32 cellular contexts compared by ENCODE assay signal in genomic region chr4:78585633-78586032, GRCh38. TPM values are rescaled to one million over a fixed set of nuclear protein-coding genes. Genes with fewer than 3 reads are reported as not detected.
A peak's percentile ranks its signal among the peaks of the same experiment; 100 is the strongest.
DNase-seq lines count a peak whose midpoint lies in the region; ATAC-seq, FAIRE-seq and TF ChIP-seq lines count a peak whose summit lies in the region.
"Had no signal": no experiment of that assay in that cellular context is flagged by ENCODE, and none has a peak within 500 bp of the region (broad histone marks: within the 10 kb centered on the region; RNA-seq: fewer than 3 reads in every experiment).

No MANE protein-coding gene starts in this region.

- 0 out of 4 replicates have a peak overlapping the region, but pooled peaks of 1 of the 2 experiments have one; percentile 2 for H4K8ac ChIP-seq in IMR-90 (ENCODE audit: low read depth in 2 of 2, low read length in 2 of 2)

- BruUV-seq in A673 (replicated peaks; lab: Mats Ljungman, UMichigan) (no TSS peak), IMR-90 (replicated peaks; lab: Mats Ljungman, UMichigan) (no TSS peak)

- no peak overlapping the region for H2AK9ac ChIP-seq in IMR-90 (replicated peaks; ENCODE audit: low read depth, low read length, poor library complexity)

- DNase-seq in A673 (ENCODE audit: low spot score) (peak; percentile 45), IMR-90 (peak; percentile 86), astrocyte (ENCODE audit: low read depth) (peak; percentile 40), foreskin fibroblast (peak; percentile 35 to 50), suprapubic skin (ENCODE audit: low spot score in 2 of 2) (no peak), WERI-Rb-1 (no peak), OCI-M2 (lab: John Stamatoyannopoulos, UW; ENCODE audit: unreplicated experiment) (no peak)
- DNase-seq in activated T-helper 2 cell treated with anti-CD3 and anti-CD28 coated beads, Interferon-gamma antibody, Interleukin-2, Interleukin-4, amounts not matched to agents 10 μg/mL and 5 μg/mL and 100 μg/mL, durations not matched to agents 14 hours and 24 hours and 36 hours (ENCODE audit: low spot score), result no peak
- DNase-seq: 8988T; activated CD4-positive, alpha-beta T cell treated with anti-CD3 and anti-CD28 coated beads for 4 hours; AML-193; CD4-positive, alpha-beta memory T cell; central memory CD4-positive, alpha-beta T cell; hippocampal formation; KBM-7; left cardiac atrium; NCI-H1417 treated with DMSO at 0.1 percent for 48 hours; NCI-H2081 treated with DMSO at 0.1 percent for 48 hours; NCI-H69; stimulated activated naive B cell treated with anti-CD40 and anti-IgM and Interleukin-4, amounts not matched to agents 10 μg/mL and 1 μg/mL and 100 μg/mL, for 72 hours; T-helper 9 cell; upper lobe of right lung had no signal

- H2AFZ ChIP-seq in IMR-90 (replicated peaks; ENCODE audit: low read length, poor library complexity), result no peak overlapping the region
- H2AFZ ChIP-seq in astrocyte (ENCODE audit: low read depth, low read length), result no peak overlapping the region

- intact Hi-C loops in A673 (cut with micrococcal nuclease; ENCODE audit: unreplicated experiment), result no loop called here
- intact Hi-C loops in IMR-90 (cut with micrococcal nuclease), result no loop called here
- intact Hi-C loops in activated T-helper 2 cell treated with anti-CD3 and anti-CD28 coated beads, Interferon-gamma antibody, Interleukin-2, Interleukin-4, amounts not matched to agents 10 μg/mL and 5 μg/mL and 100 μg/mL, durations not matched to agents 14 hours and 24 hours and 36 hours (cut with micrococcal nuclease), result no loop called here

- TF ChIP-seq EP300 in suprapubic skin (IDR thresholded peaks at IDR 0.05), result no peak

- no CpG with 5 or more reads among the region's 1 CpG for WGBS in IMR-90 (ENCODE audit: extremely low coverage in 2 of 2, insufficient read length in 1 of 2), 2 experiments
- 0% methylated on average over 1 of the region's 1 CpG for WGBS in suprapubic skin

- H2BK20ac ChIP-seq in IMR-90 (ENCODE audit: low read depth, low read length), result no peak overlapping the region

- H3K27me3 Mint-ChIP-seq in astrocyte (ENCODE audit: low read depth, unreplicated experiment), result no peaks in the 10 kb centered on the region
- H3K27me3 Mint-ChIP-seq in activated T-helper 2 cell treated with anti-CD3 and anti-CD28 coated beads, Interferon-gamma antibody, Interleukin-2, Interleukin-4, amounts not matched to agents 10 μg/mL and 5 μg/mL and 100 μg/mL, durations not matched to agents 14 hours and 24 hours and 36 hours (ENCODE audit: low read depth), result peaks cover 14% of the 10 kb centered on the region
- H3K27me3 Mint-ChIP-seq: dendritic cell treated with granulocyte-macrophage colony-stimulating factor and Interleukin-4, amounts not matched to agents 40 ng/mL and 50 ng/mL, for 4 days; natural killer cell treated with Interleukin-12 subunit alpha and Interleukin-12 subunit beta and Interleukin-15 and Interleukin-18, amount 100 ng/mL, for 72 hours; stimulated activated naive B cell treated with anti-CD40 and anti-IgM and Interleukin-4, amounts not matched to agents 10 μg/mL and 1 μg/mL and 100 μg/mL, for 72 hours had no signal

- no peak for TF ChIP-seq RAD21 in IMR-90 (IDR thresholded peaks at IDR 0.05; ENCODE audit: low read length)

- no peak overlapping the region for H3K4ac ChIP-seq in IMR-90 (ENCODE audit: low read depth, low read length)

- H3K14ac ChIP-seq in IMR-90 (replicated peaks; ENCODE audit: low read depth, low read length), result no peak overlapping the region

- no peaks in the 10 kb centered on the region for H3K9me3 Mint-ChIP-seq in astrocyte (ENCODE audit: unreplicated experiment)
- no peaks in the 10 kb centered on the region for H3K9me3 Mint-ChIP-seq in activated T-helper 2 cell treated with anti-CD3 and anti-CD28 coated beads, Interferon-gamma antibody, Interleukin-2, Interleukin-4, amounts not matched to agents 10 μg/mL and 5 μg/mL and 100 μg/mL, durations not matched to agents 14 hours and 24 hours and 36 hours
- H3K9me3 Mint-ChIP-seq: dendritic cell treated with granulocyte-macrophage colony-stimulating factor and Interleukin-4, amounts not matched to agents 40 ng/mL and 50 ng/mL, for 4 days; natural killer cell treated with Interleukin-12 subunit alpha and Interleukin-12 subunit beta and Interleukin-15 and Interleukin-18, amount 100 ng/mL, for 72 hours; stimulated activated naive B cell treated with anti-CD40 and anti-IgM and Interleukin-4, amounts not matched to agents 10 μg/mL and 1 μg/mL and 100 μg/mL, for 72 hours had no signal

- H3K4me2 ChIP-seq in IMR-90 (ENCODE audit: low read depth, low read length), result no peak overlapping the region
- no peak overlapping the region for H3K4me2 ChIP-seq in astrocyte (ENCODE audit: low read length)

- no peak for TF ChIP-seq POLR2A in IMR-90 (IDR thresholded peaks at IDR 0.05; ENCODE audit: low read depth, low read length)
- TF ChIP-seq POLR2A in suprapubic skin (IDR thresholded peaks at IDR 0.05), result no peak

- H3K9me3 ChIP-seq in A673 (ENCODE audit: low read depth, low read length, poor library complexity, severe bottlenecking), result no peaks in the 10 kb centered on the region
- H3K9me3 ChIP-seq in IMR-90 (ENCODE audit: control insufficient read depth, insufficient read depth, low read length), result no peaks in the 10 kb centered on the region
- no peaks in the 10 kb centered on the region for H3K9me3 ChIP-seq in astrocyte (ENCODE audit: insufficient read depth, low read depth, low read length)
- H3K9me3 ChIP-seq in suprapubic skin, result no peaks in the 10 kb centered on the region
- H3K9me3 ChIP-seq in WERI-Rb-1 (ENCODE audit: severe bottlenecking), result peaks cover 4% of the 10 kb centered on the region
- H3K9me3 ChIP-seq: gastroesophageal sphincter, mucosa of descending colon, SJSA1, upper lobe of right lung had no signal

- H2BK15ac ChIP-seq in IMR-90 (ENCODE audit: low read depth, low read length), result no peak overlapping the region

- H3K36me3 ChIP-seq in A673 (ENCODE audit: insufficient read depth, low read length, poor library complexity, severe bottlenecking), result no peaks in the 10 kb centered on the region
- no peaks in the 10 kb centered on the region for H3K36me3 ChIP-seq in IMR-90 (ENCODE audit: control insufficient read depth, insufficient read depth, low read length)
- no peaks in the 10 kb centered on the region for H3K36me3 ChIP-seq in astrocyte (ENCODE audit: insufficient read depth, low read length)
- H3K36me3 ChIP-seq in suprapubic skin, result no peaks in the 10 kb centered on the region
- no peaks in the 10 kb centered on the region for H3K36me3 ChIP-seq in WERI-Rb-1

- no peaks in the 10 kb centered on the region for H3K79me1 ChIP-seq in IMR-90 (ENCODE audit: low read depth in 1 of 2, low read length in 2 of 2)

- no peaks in the 10 kb centered on the region for H3K79me2 ChIP-seq in astrocyte (ENCODE audit: insufficient read depth, low read length)

- POLR2A ChIA-PET in A673 (lab: Charles Lee; ENCODE audit: low non-redundant PET), result no interaction called here
- POLR2A ChIA-PET in IMR-90 (lab: Charles Lee; ENCODE audit: unreplicated experiment), result no interaction called here

- ATAC-seq in IMR-90 (ENCODE audit: low read depth), result peak; percentile 90
- ATAC-seq: activated naive CD4-positive, alpha-beta T cell treated with anti-CD3 and anti-CD28 coated beads, Interleukin-2, amount 50 U/mL, for 72 hours; gastroesophageal sphincter; left cardiac atrium; natural killer cell treated with Interleukin-12 subunit alpha and Interleukin-12 subunit beta and Interleukin-15 and Interleukin-18, amount 100 ng/mL, for 72 hours; stimulated activated naive B cell treated with anti-CD40 and anti-IgM and Interleukin-4, amounts not matched to agents 10 μg/mL and 1 μg/mL and 100 μg/mL, for 72 hours; upper lobe of right lung had no signal

- no peak overlapping the region for H2AK5ac ChIP-seq in IMR-90 (ENCODE audit: low read depth, low read length)

- dilution Hi-C loops in IMR-90 (cut with HindIII; ENCODE audit: low sequenced_read_pairs, unreplicated experiment), result no loop called here

- FAIRE-seq in astrocyte (lab: Jason Lieb, UNC), result no peak
- FAIRE-seq: H54 had no signal

- TF ChIP-seq CTCF in A673 (conservative IDR thresholded peaks at IDR 0.05; ENCODE audit: low read depth, low read length) (no peak), IMR-90 (conservative IDR thresholded peaks at IDR 0.05; ENCODE audit: low read depth, low read length) (no peak), astrocyte (IDR thresholded peaks at IDR 0.05; ENCODE audit: insufficient read depth, low read depth, low read length) (no peak), foreskin fibroblast (IDR thresholded peaks at IDR 0.05; ENCODE audit: low read depth, low read length) (no peak), suprapubic skin (IDR thresholded peaks at IDR 0.05) (no peak), WERI-Rb-1 (IDR thresholded peaks at IDR 0.05; ENCODE audit: low read depth, low read length) (no peak)

- no peak overlapping the region for H3K4me3 Mint-ChIP-seq in astrocyte (ENCODE audit: unreplicated experiment)
- H3K4me3 Mint-ChIP-seq in activated T-helper 2 cell treated with anti-CD3 and anti-CD28 coated beads, Interferon-gamma antibody, Interleukin-2, Interleukin-4, amounts not matched to agents 10 μg/mL and 5 μg/mL and 100 μg/mL, durations not matched to agents 14 hours and 24 hours and 36 hours (ENCODE audit: low read depth), result no peak overlapping the region
- H3K4me3 Mint-ChIP-seq: CD4-positive, alpha-beta memory T cell; dendritic cell treated with granulocyte-macrophage colony-stimulating factor and Interleukin-4, amounts not matched to agents 40 ng/mL and 50 ng/mL, for 4 days; natural killer cell treated with Interleukin-12 subunit alpha and Interleukin-12 subunit beta and Interleukin-15 and Interleukin-18, amount 100 ng/mL, for 72 hours; stimulated activated naive B cell treated with anti-CD40 and anti-IgM and Interleukin-4, amounts not matched to agents 10 μg/mL and 1 μg/mL and 100 μg/mL, for 72 hours had no signal

- H4K20me1 ChIP-seq in IMR-90 (ENCODE audit: insufficient read depth, low read length) (no peaks in the 10 kb centered on the region), astrocyte (ENCODE audit: insufficient read depth, low read length) (no peaks in the 10 kb centered on the region)

- H4K5ac ChIP-seq in IMR-90 (ENCODE audit: low read depth, low read length), result no peak overlapping the region

- in situ Hi-C loops in IMR-90 (cut with MboI; ENCODE audit: low sequenced_read_pairs), result no loop called here

- H3K4me1 Mint-ChIP-seq in astrocyte (ENCODE audit: low read depth, unreplicated experiment), result peaks cover 11% of the 10 kb centered on the region
- H3K4me1 Mint-ChIP-seq in activated T-helper 2 cell treated with anti-CD3 and anti-CD28 coated beads, Interferon-gamma antibody, Interleukin-2, Interleukin-4, amounts not matched to agents 10 μg/mL and 5 μg/mL and 100 μg/mL, durations not matched to agents 14 hours and 24 hours and 36 hours (ENCODE audit: low read depth), result peaks cover 2% of the 10 kb centered on the region
- H3K4me1 Mint-ChIP-seq: CD4-positive, alpha-beta memory T cell had no signal

- no peak overlapping the region for H3K27ac ChIP-seq in A673 (ENCODE audit: low read depth, low read length, poor library complexity, severe bottlenecking)
- H3K27ac ChIP-seq in IMR-90 (ENCODE audit: insufficient read depth, low read length), result no peak overlapping the region
- H3K27ac ChIP-seq in astrocyte (ENCODE audit: low read depth, low read length), result peak overlapping the region; percentile 8
- no peak overlapping the region for H3K27ac ChIP-seq in suprapubic skin
- no peak overlapping the region for H3K27ac ChIP-seq in WERI-Rb-1
- H3K27ac ChIP-seq: gastroesophageal sphincter, RWPE1, SJSA1, skin epidermis, upper lobe of right lung, VCaP had no signal

- H3K9me1 ChIP-seq in IMR-90 (ENCODE audit: insufficient read depth, low read length), result no peaks in the 10 kb centered on the region; the same call in 1 of the 2 replicates

- no peak overlapping the region for H3K56ac ChIP-seq in IMR-90 (ENCODE audit: extremely low read depth, insufficient read depth, low read length)

- H3K27me3 ChIP-seq in A673 (replicated peaks; ENCODE audit: insufficient read depth, low read depth, low read length, poor library complexity) (no peaks in the 10 kb centered on the region), IMR-90 (ENCODE audit: control insufficient read depth, insufficient read depth, low read length) (no peaks in the 10 kb centered on the region), astrocyte (ENCODE audit: insufficient read depth, low read length) (no peaks in the 10 kb centered on the region), suprapubic skin (no peaks in the 10 kb centered on the region), WERI-Rb-1 (ENCODE audit: insufficient read depth, low read depth, severe bottlenecking) (no peaks in the 10 kb centered on the region)
- H3K27me3 ChIP-seq: gastroesophageal sphincter, SJSA1, upper lobe of right lung had no signal

- CTCF ChIA-PET in A673 (lab: Charles Lee) (no interaction called here), IMR-90 (lab: Yijun Ruan, JAX) (no interaction called here)

- peaks cover 18% of the 10 kb centered on the region for H3K36me3 Mint-ChIP-seq in astrocyte (ENCODE audit: low read depth, unreplicated experiment)
- no peaks in the 10 kb centered on the region for H3K36me3 Mint-ChIP-seq in activated T-helper 2 cell treated with anti-CD3 and anti-CD28 coated beads, Interferon-gamma antibody, Interleukin-2, Interleukin-4, amounts not matched to agents 10 μg/mL and 5 μg/mL and 100 μg/mL, durations not matched to agents 14 hours and 24 hours and 36 hours (ENCODE audit: low read depth)
- H3K36me3 Mint-ChIP-seq: activated naive CD4-positive, alpha-beta T cell treated with anti-CD3 and anti-CD28 coated beads, Interleukin-2, amount 50 U/mL, for 72 hours; CD4-positive, alpha-beta memory T cell; natural killer cell treated with Interleukin-12 subunit alpha and Interleukin-12 subunit beta and Interleukin-15 and Interleukin-18, amount 100 ng/mL, for 72 hours; stimulated activated naive B cell treated with anti-CD40 and anti-IgM and Interleukin-4, amounts not matched to agents 10 μg/mL and 1 μg/mL and 100 μg/mL, for 72 hours had no signal

- no peak overlapping the region for H3K4me3 ChIP-seq in A673 (ENCODE audit: low read depth, low read length, poor library complexity, severe bottlenecking)
- H3K4me3 ChIP-seq in IMR-90 (ENCODE audit: insufficient read depth, low read depth, low read length), result no peak overlapping the region
- H3K4me3 ChIP-seq in astrocyte (ENCODE audit: insufficient read depth, low read depth, low read length), result no peak overlapping the region
- no peak overlapping the region for H3K4me3 ChIP-seq in foreskin fibroblast (ENCODE audit: low read depth in 1 of 2, low read length in 2 of 2)
- H3K4me3 ChIP-seq in suprapubic skin, result no peak overlapping the region
- H3K4me3 ChIP-seq in WERI-Rb-1 (ENCODE audit: low read depth, low read length), result no peak overlapping the region
- H3K4me3 ChIP-seq: gastroesophageal sphincter, mucosa of descending colon, SJSA1, skin epidermis, upper lobe of right lung had no signal

- peak overlapping the region; percentile 34 for H3K27ac Mint-ChIP-seq in astrocyte (ENCODE audit: unreplicated experiment)
- H3K27ac Mint-ChIP-seq in activated T-helper 2 cell treated with anti-CD3 and anti-CD28 coated beads, Interferon-gamma antibody, Interleukin-2, Interleukin-4, amounts not matched to agents 10 μg/mL and 5 μg/mL and 100 μg/mL, durations not matched to agents 14 hours and 24 hours and 36 hours, result no peak overlapping the region
- H3K27ac Mint-ChIP-seq: activated naive CD4-positive, alpha-beta T cell treated with anti-CD3 and anti-CD28 coated beads, Interleukin-2, amount 50 U/mL, for 72 hours; CD4-positive, alpha-beta memory T cell; dendritic cell treated with granulocyte-macrophage colony-stimulating factor and Interleukin-4, amounts not matched to agents 40 ng/mL and 50 ng/mL, for 4 days; natural killer cell treated with Interleukin-12 subunit alpha and Interleukin-12 subunit beta and Interleukin-15 and Interleukin-18, amount 100 ng/mL, for 72 hours; stimulated activated naive B cell treated with anti-CD40 and anti-IgM and Interleukin-4, amounts not matched to agents 10 μg/mL and 1 μg/mL and 100 μg/mL, for 72 hours had no signal

- H4K91ac ChIP-seq in IMR-90 (ENCODE audit: insufficient read depth, low read depth, low read length), result no peak overlapping the region

- no peak overlapping the region for H3K23ac ChIP-seq in IMR-90 (ENCODE audit: low read depth, low read length)

- peak overlapping the region; percentile 23 for H2BK5ac ChIP-seq in IMR-90 (ENCODE audit: low read depth, low read length, poor library complexity, severe bottlenecking)

- H2BK120ac ChIP-seq in IMR-90 (ENCODE audit: low read depth, low read length), result peak overlapping the region; percentile 1; the same call in 1 of the 2 replicates

- peaks cover 8% of the 10 kb centered on the region for H3K4me1 ChIP-seq in A673 (ENCODE audit: insufficient read depth, low read length, poor library complexity, severe bottlenecking)
- no peaks in the 10 kb centered on the region; the same call in 1 of the 2 replicates for H3K4me1 ChIP-seq in IMR-90 (ENCODE audit: control insufficient read depth, insufficient read depth, low read length)
- H3K4me1 ChIP-seq in astrocyte (ENCODE audit: insufficient read depth, low read length), result peaks cover 4% of the 10 kb centered on the region
- H3K4me1 ChIP-seq in suprapubic skin, result no peaks in the 10 kb centered on the region
- H3K4me1 ChIP-seq: upper lobe of right lung had no signal

- no peak overlapping the region for H3K18ac ChIP-seq in IMR-90 (ENCODE audit: low read depth, low read length)

- H3K9ac ChIP-seq in IMR-90 (ENCODE audit: low read depth, low read length), result no peak overlapping the region
- no peak overlapping the region for H3K9ac ChIP-seq in astrocyte (ENCODE audit: low read length)

RNA-seq across cellular contexts. Expression of gene ANXA3, which starts 34.1 kb away (rescaled TPM):
- 0.86 TPM in 1 of 2 replicates, not detected in the other for total RNA-seq in A673 (2021)
- 5.0 and 5.3 TPM in 2 replicates for total RNA-seq in IMR-90 (2012; rRNA removed)
- 4.2 and 4.8 TPM in 2 replicates for polyA plus RNA-seq in IMR-90 (2012; rRNA removed)
- 1.7 and 6.2 TPM in 2 replicates for polyA plus RNA-seq in IMR-90 (2012; cell fraction: cytosol; rRNA removed)
- polyA plus RNA-seq in IMR-90 (2012; cell fraction: nucleus; rRNA removed; ENCODE audit: low replicate concordance), result 1.5 and 9.7 TPM in 2 replicates
- total RNA-seq in astrocyte, result 43.0 and 68.7 TPM in 2 replicates
- 10 to 100 TPM; 13.8 to 36.7 (median 19.8) TPM for total RNA-seq in suprapubic skin
- not detected in 2 replicates for total RNA-seq in activated T-helper 2 cell treated with anti-CD3 and anti-CD28 coated beads, Interferon-gamma antibody, Interleukin-2, Interleukin-4, amounts not matched to agents 10 μg/mL and 5 μg/mL and 100 μg/mL, durations not matched to agents 14 hours and 24 hours and 36 hours
- total RNA-seq: CD4-positive, alpha-beta memory T cell had no signal
- polyA plus RNA-seq: CD4-positive, alpha-beta memory T cell had no signal

Comparison
In these comparisons a context has a peak if more than half of its experiments do, and no peak if none do; other contexts are left out.
1. DNase-seq: peak in A673 (single experiment), IMR-90 (single experiment), astrocyte (single experiment) and foreskin fibroblast (2 of 2); none in suprapubic skin (0 of 2), WERI-Rb-1 (single experiment), activated T-helper 2 cell treated with anti-CD3 and anti-CD28 coated beads, Interferon-gamma antibody, Interleukin-2, Interleukin-4, amounts not matched to agents 10 μg/mL and 5 μg/mL and 100 μg/mL, durations not matched to agents 14 hours and 24 hours and 36 hours (single experiment) and OCI-M2 (single experiment).